In the genomic region with DNA sequence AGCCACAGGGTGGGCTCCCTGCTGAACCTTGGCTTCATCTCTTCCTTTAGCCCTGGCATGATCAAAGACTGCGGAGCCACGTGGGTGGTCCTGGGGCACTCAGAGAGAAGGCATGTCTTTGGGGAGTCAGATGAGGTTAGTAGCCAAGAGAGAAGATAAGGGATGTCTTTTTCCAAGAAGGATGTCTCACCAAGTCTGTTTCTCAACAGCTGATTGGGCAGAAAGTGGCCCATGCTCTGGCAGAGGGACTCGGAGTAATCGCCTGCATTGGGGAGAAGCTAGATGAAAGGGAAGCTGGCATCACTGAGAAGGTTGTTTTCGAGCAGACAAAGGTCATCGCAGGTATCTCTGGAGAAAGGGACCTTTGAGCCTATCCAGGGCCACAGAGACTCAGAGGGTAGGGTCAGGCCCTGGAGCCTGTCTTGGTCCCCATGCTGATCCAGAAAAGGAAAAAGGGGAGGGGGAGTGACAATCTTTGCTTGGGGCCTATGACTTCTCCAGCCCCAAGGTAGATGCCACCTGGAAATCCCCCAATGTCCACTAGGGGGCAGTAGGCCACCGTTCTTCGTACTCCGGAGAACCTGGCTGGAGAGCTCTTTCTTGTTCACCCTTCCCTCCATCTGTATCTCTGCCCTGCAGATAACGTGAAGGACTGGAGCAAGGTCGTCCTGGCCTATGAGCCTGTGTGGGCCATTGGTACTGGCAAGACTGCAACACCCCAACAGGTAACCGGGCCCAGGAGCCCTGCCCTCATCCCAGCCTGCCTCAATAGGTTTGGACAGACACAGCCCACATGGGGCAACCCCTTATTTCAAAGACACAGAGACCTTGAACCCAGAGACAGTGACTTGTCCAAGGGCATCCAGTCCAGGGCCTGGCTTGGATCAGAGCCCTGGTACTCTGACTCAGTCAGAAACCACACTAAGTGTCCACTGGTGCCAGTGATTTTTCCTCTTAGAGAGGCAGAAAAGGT, we compare ENCODE assay signal across 8 cellular contexts. TPM values are rescaled to one million over a fixed set of nuclear protein-coding genes. Genes with fewer than 3 reads are reported as not detected.
DNase-seq lines count a peak whose midpoint lies in the region; ATAC-seq, FAIRE-seq and TF ChIP-seq lines count a peak whose summit lies in the region.

No MANE protein-coding gene starts in this region.

- no peaks in the 10 kb centered on the region for H3K27me3 ChIP-seq in astrocyte (ENCODE audit: insufficient read depth, low read length)
- H3K27me3 ChIP-seq in iPS DF 6.9 (ENCODE audit: control insufficient read depth, insufficient read depth, low read length), result no peaks in the 10 kb centered on the region
- no peaks in the 10 kb centered on the region for H3K27me3 ChIP-seq in sigmoid colon

- H3K27me3 Mint-ChIP-seq in T-helper 17 cell (no peaks in the 10 kb centered on the region), astrocyte (ENCODE audit: low read depth, unreplicated experiment) (no peaks in the 10 kb centered on the region)

- peaks cover 24% of the 10 kb centered on the region for H3K36me3 ChIP-seq in astrocyte (ENCODE audit: insufficient read depth, low read length)
- peaks cover 24% of the 10 kb centered on the region for H3K36me3 ChIP-seq in iPS DF 6.9 (ENCODE audit: control insufficient read depth, insufficient read depth, low read length)
- H3K36me3 ChIP-seq in sigmoid colon, result peaks cover 6 to 45% (median 28%) of the 10 kb centered on the region in 4 donors

- peak; percentile 88 for DNase-seq in NCI-H146 (lab: John Stamatoyannopoulos, UW)
- peak; percentile 64 to 84 (median 72) for DNase-seq in T-helper 17 cell
- no peak for DNase-seq in astrocyte (ENCODE audit: low read depth)
- no peak for DNase-seq in iPS DF 6.9 (ENCODE audit: low read depth, low spot score)
- DNase-seq in sigmoid colon, result peak; percentile 91

- no CpG with 5 or more reads among the region's 12 CpGs for WGBS in iPS DF 6.9 (ENCODE audit: insufficient coverage, insufficient read length)
- 19 to 38% methylated on average over 12 of the region's 12 CpGs for WGBS in sigmoid colon, 2 donors

- peaks cover 37% of the 10 kb centered on the region for H3K4me1 ChIP-seq in astrocyte (ENCODE audit: insufficient read depth, low read length)
- H3K4me1 ChIP-seq in iPS DF 6.9 (ENCODE audit: control insufficient read depth, insufficient read depth, low read length), result peaks cover 9% of the 10 kb centered on the region
- H3K4me1 ChIP-seq in sigmoid colon, result peaks cover 0 to 61% (median 48%) of the 10 kb centered on the region in 4 donors

- no peak for TF ChIP-seq EP300 in sigmoid colon (IDR thresholded peaks at IDR 0.05)

- peaks cover 55% of the 10 kb centered on the region for H3K79me2 ChIP-seq in astrocyte (ENCODE audit: insufficient read depth, low read length)

- H3K4me1 Mint-ChIP-seq in T-helper 17 cell (peaks cover 52% of the 10 kb centered on the region), astrocyte (ENCODE audit: low read depth, unreplicated experiment) (peaks cover 23% of the 10 kb centered on the region)

- peak overlapping the region; percentile 92 for H3K9ac ChIP-seq in astrocyte (ENCODE audit: low read length)

- H3K4me3 ChIP-seq in astrocyte (ENCODE audit: insufficient read depth, low read depth, low read length) (peak overlapping the region; percentile 88), iPS DF 6.9 (ENCODE audit: low read length) (peak overlapping the region; percentile 91; the same call in 1 of the 2 replicates), sigmoid colon (peak overlapping the region in 3 of 4 donors; percentile 94 to 100 (median 99))

- H3K4me2 ChIP-seq in astrocyte (ENCODE audit: low read length), result peak overlapping the region; percentile 94

- TF ChIP-seq CTCF in GM12801 (IDR thresholded peaks at IDR 0.05; ENCODE audit: extremely low read depth, insufficient read length) (peak; percentile 63), astrocyte (IDR thresholded peaks at IDR 0.05; ENCODE audit: insufficient read depth, low read depth, low read length) (peak; percentile 84), sigmoid colon (IDR thresholded peaks at IDR 0.05) (peak; percentile 71 to 91 (median 89))

- intact Hi-C loops in sigmoid colon (cut with DNase I), result loop anchor here (1.0 to 10.0 kb wide), 6 partner anchors 22 to 245 kb away; no protein-coding TSS in a partner anchor

- H3K9me3 ChIP-seq in T-helper 17 cell (ENCODE audit: control insufficient read depth, low read length, poor library complexity, severe bottlenecking) (no peaks in the 10 kb centered on the region), astrocyte (ENCODE audit: insufficient read depth, low read depth, low read length) (no peaks in the 10 kb centered on the region), iPS DF 6.9 (ENCODE audit: control insufficient read depth, insufficient read depth, low read length) (no peaks in the 10 kb centered on the region), sigmoid colon (no peaks in the 10 kb centered on the region)

- TF ChIP-seq POLR2A in sigmoid colon (IDR thresholded peaks at IDR 0.05), result no peak

- H3K36me3 Mint-ChIP-seq in T-helper 17 cell (ENCODE audit: low read depth) (peaks cover 2% of the 10 kb centered on the region), astrocyte (ENCODE audit: low read depth, unreplicated experiment) (peaks cover 34% of the 10 kb centered on the region)

- H3K9me3 Mint-ChIP-seq in astrocyte (ENCODE audit: unreplicated experiment), result no peaks in the 10 kb centered on the region

- H3K27ac Mint-ChIP-seq in T-helper 17 cell, result peak overlapping the region; percentile 93
- peak overlapping the region; percentile 86 for H3K27ac Mint-ChIP-seq in astrocyte (ENCODE audit: unreplicated experiment)

- FAIRE-seq in astrocyte (lab: Jason Lieb, UNC), result peak; percentile 17

- peaks cover 49% of the 10 kb centered on the region for H4K20me1 ChIP-seq in astrocyte (ENCODE audit: insufficient read depth, low read length)

- H3K27ac ChIP-seq in astrocyte (ENCODE audit: low read depth, low read length) (no peak overlapping the region), iPS DF 6.9 (ENCODE audit: low read length) (no peak overlapping the region), sigmoid colon (peak overlapping the region; percentile 21 to 100 (median 98))

- no peak overlapping the region for H2AFZ ChIP-seq in astrocyte (ENCODE audit: low read depth, low read length)

- H3K4me3 Mint-ChIP-seq in T-helper 17 cell (peak overlapping the region; percentile 94), astrocyte (ENCODE audit: unreplicated experiment) (peak overlapping the region; percentile 96)

- peak; percentile 14 for ATAC-seq in T-helper 17 cell
- ATAC-seq in GM18909 (IDR thresholded peaks at IDR 0.05; ENCODE audit: poor library complexity, unreplicated experiment), result no peak
- ATAC-seq in HG03442 (IDR thresholded peaks at IDR 0.05; ENCODE audit: unreplicated experiment), result no peak

RNA-seq across cellular contexts. Expression of a gene that starts 2.0 kb away (rescaled TPM):
- total RNA-seq in T-helper 17 cell (100 to 1,000 TPM; 140 to 144 TPM), astrocyte (722 and 791 TPM in 2 replicates), sigmoid colon (100 to 1,000 TPM; 194 to 345 (median 299) TPM)
- polyA plus RNA-seq in sigmoid colon, result 100 to 1,000 TPM; 808 to 994 (median 968) TPM

RNA-seq across cellular contexts. Expression of a gene that starts 3.8 kb away (rescaled TPM):
- 1 to 10 TPM; 6.7 to 8.7 TPM for total RNA-seq in T-helper 17 cell
- 4.9 and 6.2 TPM in 2 replicates for total RNA-seq in astrocyte
- total RNA-seq in sigmoid colon, result 10 to 100 TPM in 1 of 4 donors, 1 to 10 TPM in 3; 4.6 to 10.5 (median 8.2) TPM
- polyA plus RNA-seq in sigmoid colon, result 10 to 100 TPM; 13.4 to 17.4 (median 13.5) TPM

RNA-seq across cellular contexts. Expression of a gene that starts 17.4 kb away (rescaled TPM):
- total RNA-seq in T-helper 17 cell (10 to 100 TPM; 65.7 to 76.1 TPM), astrocyte (144 and 146 TPM in 2 replicates), sigmoid colon (10 to 100 TPM; 37.1 to 44.7 (median 41.5) TPM)
- polyA plus RNA-seq in sigmoid colon, result 10 to 100 TPM; 25.4 to 51.5 (median 26.4) TPM

RNA-seq across cellular contexts. Expression of a gene that starts 18.2 kb away (rescaled TPM):
- total RNA-seq in T-helper 17 cell (under 1 TPM; 0.65 to 0.87 TPM), astrocyte (2.3 and 3.2 TPM in 2 replicates), sigmoid colon (1 to 10 TPM in 1 of 4 donors, under 1 TPM in 3; 0.33 to 2.8 (median 0.45) TPM)
- polyA plus RNA-seq in sigmoid colon, result 10 to 100 TPM in 1 of 3 donors, 1 to 10 TPM in 2; 4.8 to 31.2 (median 8.6) TPM

RNA-seq across cellular contexts. Expression of a gene that starts 28.6 kb away (rescaled TPM):
- total RNA-seq in T-helper 17 cell (under 1 TPM; 0.26 to 0.45 TPM), astrocyte (14.5 and 16.6 TPM in 2 replicates), sigmoid colon (1 to 10 TPM in 3 of 4 donors, under 1 TPM in 1; 0.36 to 8.9 (median 2.2) TPM)
- polyA plus RNA-seq in sigmoid colon, result 1 to 10 TPM in 2 of 3 donors, under 1 TPM in 1; 0.46 to 1.2 (median 1.1) TPM

Comparison
In these comparisons a context has a peak if more than half of its experiments do, and no peak if none do; other contexts are left out.
1. DNase-seq: peak in NCI-H146 (single experiment), T-helper 17 cell (3 of 3) and sigmoid colon (single experiment); none in astrocyte (single experiment) and iPS DF 6.9 (single experiment).
2. H3K27ac ChIP-seq: peak in sigmoid colon (4 of 4); none in astrocyte (single experiment) and iPS DF 6.9 (single experiment).
3. Peak in every context shown above with its lines, with median percentiles within 50 percentile points of each other: CTCF ChIP-seq and H3K4me3 ChIP-seq.